ENCODE assay signal across 17 cellular contexts in genomic region chrX:2632533-2633504, GRCh38. TPM values are rescaled to one million over a fixed set of nuclear protein-coding genes. Genes with fewer than 3 reads are reported as not detected.
DNase-seq lines count a peak whose midpoint lies in the region; ATAC-seq, FAIRE-seq and TF ChIP-seq lines count a peak whose summit lies in the region.
"Had no signal": no experiment of that assay in that cellular context is flagged by ENCODE, and none has a peak within 500 bp of the region (broad histone marks: within the 10 kb centered on the region; RNA-seq: fewer than 3 reads in every experiment).

No MANE protein-coding gene starts in this region.

- no peak overlapping the region for H2BK20ac ChIP-seq in IMR-90 (ENCODE audit: low read depth, low read length)

- H3K14ac ChIP-seq in IMR-90 (replicated peaks; ENCODE audit: low read depth, low read length) = no peak overlapping the region

- POLR2A ChIA-PET in IMR-90 (lab: Charles Lee; ENCODE audit: unreplicated experiment) = no interaction called here

- no peak overlapping the region for H3K4ac ChIP-seq in IMR-90 (ENCODE audit: low read depth, low read length)

- H3K27ac ChIP-seq in IMR-90 (ENCODE audit: insufficient read depth, low read length) (no peak overlapping the region), small intestine (ENCODE audit: low read depth in 1 of 2, low read length in 1 of 2) (peak overlapping the region; percentile 32 to 73)
- H3K27ac ChIP-seq: GM23248, RWPE1, thoracic aorta had no signal

- H3K9me3 ChIP-seq in IMR-90 (ENCODE audit: control insufficient read depth, insufficient read depth, low read length) = no peaks in the 10 kb centered on the region
- peaks cover 2% of the 10 kb centered on the region for H3K9me3 ChIP-seq in small intestine (ENCODE audit: control insufficient read depth, low read depth)
- H3K9me3 ChIP-seq: thoracic aorta had no signal

- no CpG with 5 or more reads among the region's 9 CpGs for WGBS in IMR-90 (ENCODE audit: extremely low coverage in 2 of 2, insufficient read length in 1 of 2), 2 experiments
- WGBS in small intestine, 3 donors = 90 to 94% (median 92%) methylated on average over 9 of the region's 9 CpGs

- CTCF ChIA-PET in IMR-90 (lab: Yijun Ruan, JAX) = no interaction called here

- no peak overlapping the region for H2BK15ac ChIP-seq in IMR-90 (ENCODE audit: low read depth, low read length)

- H3K27me3 ChIP-seq in IMR-90 (ENCODE audit: control insufficient read depth, insufficient read depth, low read length) (no peaks in the 10 kb centered on the region), bronchial epithelial cell (ENCODE audit: control insufficient read depth, insufficient read depth, low read length) (no peaks in the 10 kb centered on the region), small intestine (ENCODE audit: control insufficient read depth in 2 of 2, insufficient read depth in 2 of 2, low read length in 2 of 2) (no peaks in the 10 kb centered on the region)

- DNase-seq in activated T-cell treated with anti-CD3 and anti-CD28 coated beads, Interleukin-2, amount 50 U/mL, for 72 hours = no peak
- no peak for DNase-seq in activated T-cell treated with anti-CD3 and anti-CD28 coated beads for 4 hours
- DNase-seq in IMR-90 = no peak
- DNase-seq in bronchial epithelial cell (ENCODE audit: low read depth) = peak; percentile 73
- DNase-seq in small intestine = peak; percentile 8
- no peak for DNase-seq in HK-2 (ENCODE audit: unreplicated experiment)
- no peak for DNase-seq in globus pallidus (ENCODE audit: low spot score)
- no peak for DNase-seq in superior temporal gyrus (ENCODE audit: extremely low spot score)
- DNase-seq: amniotic stem cell, DMS 273 treated with DMSO at 0.1 percent for 48 hours, foreskin melanocyte, GM23248, T1000 had no signal

- no peak overlapping the region for H4K5ac ChIP-seq in IMR-90 (ENCODE audit: low read depth, low read length)

- TF ChIP-seq CTCF in IMR-90 (conservative IDR thresholded peaks at IDR 0.05; ENCODE audit: low read depth, low read length) (no peak), bronchial epithelial cell (IDR thresholded peaks at IDR 0.05; ENCODE audit: insufficient read depth, low read length, severe bottlenecking) (no peak)

- dilution Hi-C loops in IMR-90 (cut with HindIII; ENCODE audit: low sequenced_read_pairs, unreplicated experiment) = no loop called here

- no peak overlapping the region for H2AFZ ChIP-seq in IMR-90 (replicated peaks; ENCODE audit: low read length, poor library complexity)
- H2AFZ ChIP-seq: GM23248 had no signal

- in situ Hi-C loops in IMR-90 (cut with MboI; ENCODE audit: low sequenced_read_pairs) = no loop called here

- H3K9me1 ChIP-seq in IMR-90 (ENCODE audit: insufficient read depth, low read length) = no peaks in the 10 kb centered on the region

- H3K56ac ChIP-seq in IMR-90 (ENCODE audit: extremely low read depth, insufficient read depth, low read length) = no peak overlapping the region

- no peak for ATAC-seq in activated T-cell treated with anti-CD3 and anti-CD28 coated beads, Interleukin-2, amount 50 U/mL, for 72 hours (replicated peaks in 1 of 2)
- no peak for ATAC-seq in IMR-90 (ENCODE audit: low read depth)

- H2BK120ac ChIP-seq in IMR-90 (ENCODE audit: low read depth, low read length) = no peak overlapping the region

- no peak overlapping the region for H3K9ac ChIP-seq in IMR-90 (ENCODE audit: low read depth, low read length)
- H3K9ac ChIP-seq: GM23248 had no signal

- peaks cover 0 to 4% of the 10 kb centered on the region in 2 experiments; a peak in 1 of 4 replicates for H3K79me1 ChIP-seq in IMR-90 (ENCODE audit: low read depth in 1 of 2, low read length in 2 of 2)

- H3K9me3 Mint-ChIP-seq in activated T-cell treated with anti-CD3 and anti-CD28 coated beads, Interleukin-2, amount 50 U/mL, for 72 hours = peaks cover 29 to 40% of the 10 kb centered on the region in 2 donors

- H3K4me3 ChIP-seq in IMR-90 (ENCODE audit: insufficient read depth, low read depth, low read length) = no peak overlapping the region
- no peak overlapping the region for H3K4me3 ChIP-seq in bronchial epithelial cell (ENCODE audit: low read depth, low read length)
- H3K4me3 ChIP-seq in small intestine (ENCODE audit: low read depth in 1 of 2, low read length in 2 of 2) = no peak overlapping the region
- H3K4me3 ChIP-seq: GM23248, thoracic aorta had no signal

- no peak overlapping the region for H3K18ac ChIP-seq in IMR-90 (ENCODE audit: low read depth, low read length)

- peak overlapping the region; percentile 20 for H3K27ac Mint-ChIP-seq in activated T-cell treated with anti-CD3 and anti-CD28 coated beads, Interleukin-2, amount 50 U/mL, for 72 hours
- H3K27ac Mint-ChIP-seq: nephron had no signal

- no peak overlapping the region for H3K4me3 Mint-ChIP-seq in activated T-cell treated with anti-CD3 and anti-CD28 coated beads, Interleukin-2, amount 50 U/mL, for 72 hours
- H3K4me3 Mint-ChIP-seq: nephron had no signal

- no peak overlapping the region for H3K4me2 ChIP-seq in IMR-90 (ENCODE audit: low read depth, low read length)

- no peak overlapping the region for H2AK5ac ChIP-seq in IMR-90 (ENCODE audit: low read depth, low read length)

- no peak for TF ChIP-seq POLR2A in IMR-90 (IDR thresholded peaks at IDR 0.05; ENCODE audit: low read depth, low read length)

- FAIRE-seq in bronchial epithelial cell (lab: Jason Lieb, UNC) (no peak), small intestine (lab: Jason Lieb, UNC) (no peak)
- FAIRE-seq: keratinocyte had no signal

- H2AK9ac ChIP-seq in IMR-90 (replicated peaks; ENCODE audit: low read depth, low read length, poor library complexity) = no peak overlapping the region

- TF ChIP-seq RAD21 in IMR-90 (IDR thresholded peaks at IDR 0.05; ENCODE audit: low read length) = no peak

- H4K8ac ChIP-seq in IMR-90 (ENCODE audit: low read depth in 2 of 2, low read length in 2 of 2) = peak overlapping the region in 1 of 2 experiments; percentile 60; a peak in 1 of 4 replicates

- BruUV-seq in IMR-90 (replicated peaks; lab: Mats Ljungman, UMichigan) = no TSS peak

- peaks cover 43% of the 10 kb centered on the region for H3K4me1 Mint-ChIP-seq in activated T-cell treated with anti-CD3 and anti-CD28 coated beads, Interleukin-2, amount 50 U/mL, for 72 hours (ENCODE audit: low read depth)
- H3K4me1 Mint-ChIP-seq: nephron had no signal

- H3K4me1 ChIP-seq in IMR-90 (ENCODE audit: control insufficient read depth, insufficient read depth, low read length) = no peaks in the 10 kb centered on the region
- H3K4me1 ChIP-seq in small intestine (ENCODE audit: control insufficient read depth in 2 of 2, insufficient read depth in 1 of 2, low read depth in 1 of 2, low read length in 1 of 2) = no peaks in the 10 kb centered on the region

- peaks cover 49% of the 10 kb centered on the region in 2 donors for H3K36me3 Mint-ChIP-seq in activated T-cell treated with anti-CD3 and anti-CD28 coated beads, Interleukin-2, amount 50 U/mL, for 72 hours (ENCODE audit: insufficient read depth in 2 of 2)

- H3K36me3 ChIP-seq in IMR-90 (ENCODE audit: control insufficient read depth, insufficient read depth, low read length) (peaks cover 3% of the 10 kb centered on the region), bronchial epithelial cell (ENCODE audit: control insufficient read depth, insufficient read depth, low read length) (no peaks in the 10 kb centered on the region), small intestine (ENCODE audit: control insufficient read depth in 2 of 2, insufficient read depth in 2 of 2, low read length in 2 of 2) (peaks cover 0 to 3% of the 10 kb centered on the region in 2 donors)
- H3K36me3 ChIP-seq: thoracic aorta had no signal

- no peak overlapping the region for H3K23ac ChIP-seq in IMR-90 (ENCODE audit: low read depth, low read length)

- no peak overlapping the region for H4K91ac ChIP-seq in IMR-90 (ENCODE audit: insufficient read depth, low read depth, low read length)

- H2BK5ac ChIP-seq in IMR-90 (ENCODE audit: low read depth, low read length, poor library complexity, severe bottlenecking) = no peak overlapping the region

- intact Hi-C loops in IMR-90 (cut with micrococcal nuclease) = no loop called here

- no peaks in the 10 kb centered on the region for H4K20me1 ChIP-seq in IMR-90 (ENCODE audit: insufficient read depth, low read length)

- no peaks in the 10 kb centered on the region for H3K27me3 Mint-ChIP-seq in activated T-cell treated with anti-CD3 and anti-CD28 coated beads, Interleukin-2, amount 50 U/mL, for 72 hours (ENCODE audit: low read depth)

TF ChIP-seq in IMR-90, 13 proteins besides CTCF, POLR2A, EP300 and RAD21:
- TF ChIP-seq CEBPB (IDR thresholded peaks at IDR 0.05; ENCODE audit: low read depth, low read length) = no peak
- TF ChIP-seq MAFK (IDR thresholded peaks at IDR 0.05; ENCODE audit: low read depth, low read length) = peak; percentile 60

RNA-seq across cellular contexts. Expression of gene CD99, which starts 58.3 kb away (rescaled TPM):
- 100 to 1,000 TPM; 148 to 222 TPM for total RNA-seq in activated T-cell treated with anti-CD3 and anti-CD28 coated beads, Interleukin-2, amount 50 U/mL, for 72 hours
- 102 and 107 TPM in 2 replicates for total RNA-seq in IMR-90 (2012; rRNA removed)
- polyA plus RNA-seq in IMR-90 (2012; rRNA removed) = 369 and 477 TPM in 2 replicates
- polyA plus RNA-seq in IMR-90 (2012; cell fraction: cytosol; rRNA removed) = 472 and 612 TPM in 2 replicates
- polyA plus RNA-seq in IMR-90 (2012; cell fraction: nucleus; rRNA removed; ENCODE audit: low replicate concordance) = 114 and 169 TPM in 2 replicates
- 51.2 and 57.9 TPM in 2 replicates for total RNA-seq in bronchial epithelial cell
- 100 to 1,000 TPM; 101 to 307 (median 174) TPM for polyA plus RNA-seq in small intestine

Comparison
In these comparisons a context has a peak if more than half of its experiments do, and no peak if none do; other contexts are left out.
1. DNase-seq: peak in bronchial epithelial cell (single experiment) and small intestine (single experiment); none in activated T-cell treated with anti-CD3 and anti-CD28 coated beads, Interleukin-2, amount 50 U/mL, for 72 hours (0 of 2), activated T-cell treated with anti-CD3 and anti-CD28 coated beads for 4 hours (single experiment), IMR-90 (single experiment), HK-2 (single experiment), globus pallidus (single experiment) and superior temporal gyrus (single experiment).